21 cellular contexts compared by ENCODE assay signal in the genomic region with DNA sequence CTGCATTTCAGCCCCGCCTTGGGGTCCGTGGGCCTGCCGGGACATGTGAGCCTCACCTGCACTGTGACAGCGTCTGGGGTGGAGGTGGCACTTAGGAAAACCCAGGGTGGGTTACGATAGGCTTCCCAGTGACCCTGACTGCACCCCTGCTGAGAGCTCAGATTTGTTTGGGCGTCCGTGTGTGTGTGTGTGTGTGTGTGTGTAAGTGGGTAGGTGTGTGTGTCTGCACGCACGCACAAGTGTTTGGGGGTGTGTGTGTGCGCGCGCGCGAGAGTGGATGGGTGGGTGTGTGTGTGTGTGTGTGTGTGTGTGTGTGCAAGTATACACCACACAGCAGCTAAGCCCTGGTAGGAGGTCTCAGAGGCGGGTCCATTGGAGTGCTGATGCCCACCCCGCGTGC. TPM values are rescaled to one million over a fixed set of nuclear protein-coding genes. Genes with fewer than 3 reads are reported as not detected.
"Had no signal": no experiment of that assay in that cellular context is flagged by ENCODE, and none has a peak within 500 bp of the region (broad histone marks: within the 10 kb centered on the region; RNA-seq: fewer than 3 reads in every experiment).

No MANE protein-coding gene starts in this region.

- DNase-seq: activated CD4-positive, alpha-beta memory T cell treated with anti-CD3 and anti-CD28 coated beads, Interleukin-2, amount 10 ng/mL, durations not matched to agents 7 days and 5 days; activated CD4-positive, alpha-beta T cell treated with anti-CD3 and anti-CD28 coated beads for 48 hours; activated gamma-delta T cell; colonic mucosa; dorsolateral prefrontal cortex; effector memory CD8-positive, alpha-beta T cell; foreskin melanocyte; immature natural killer cell; lower lobe of right lung; naive thymus-derived CD8-positive, alpha-beta T cell; stimulated activated CD4-positive, alpha-beta T cell treated with anti-CD3 and anti-CD28 coated beads, Interleukin-1b, Interleukin-23, amount 100 ng/mL, for 48 hours; stimulated activated naive CD8-positive, alpha-beta T cell treated with anti-CD3 and anti-CD28 coated beads, Interleukin-15, amount 100 ng/mL, for 72 hours; T-helper 2 cell; tibial artery had no signal

- H3K36me3 ChIP-seq: colonic mucosa, lower lobe of right lung, neural progenitor cell, prostate gland, tibial artery had no signal

- H3K4me1 ChIP-seq: neural progenitor cell, prostate gland, tibial artery had no signal

- H3K27ac ChIP-seq: colonic mucosa, dorsolateral prefrontal cortex, lower lobe of right lung, neural progenitor cell, prostate gland, tibial artery had no signal

- H3K9me3 ChIP-seq: colonic mucosa, lower lobe of right lung, prostate gland, tibial artery had no signal

- H3K36me3 Mint-ChIP-seq: activated naive CD4-positive, alpha-beta T cell treated with anti-CD3 and anti-CD28 coated beads, Interleukin-2, amount 50 U/mL, for 24 hours; naive thymus-derived CD8-positive, alpha-beta T cell; neural progenitor cell had no signal

- H3K4me1 Mint-ChIP-seq: activated CD4-positive, alpha-beta memory T cell treated with anti-CD3 and anti-CD28 coated beads, Interleukin-2, amount 10 ng/mL, durations not matched to agents 7 days and 5 days; activated naive CD4-positive, alpha-beta T cell treated with anti-CD3 and anti-CD28 coated beads, Interleukin-2, amount 50 U/mL, for 24 hours had no signal

- H3K27ac Mint-ChIP-seq: activated CD4-positive, alpha-beta memory T cell treated with anti-CD3 and anti-CD28 coated beads, Interleukin-2, amount 10 ng/mL, durations not matched to agents 7 days and 5 days; activated naive CD4-positive, alpha-beta T cell treated with anti-CD3 and anti-CD28 coated beads, Interleukin-2, amount 50 U/mL, for 24 hours; activated T-helper 1 cell treated with anti-CD3 and anti-CD28 coated beads, Interleukin-12 subunit alpha, Interleukin-12 subunit beta, Interleukin-2, Interleukin-4 antibody, amounts not matched to agents 30 ng/mL and 10 ng/mL and 1 ng/mL, durations not matched to agents 14 hours and 24 hours and 36 hours; immature natural killer cell; neural progenitor cell had no signal

- H3K4me2 ChIP-seq: neural progenitor cell had no signal

- H2AFZ ChIP-seq: neural progenitor cell had no signal

- H3K4me3 Mint-ChIP-seq: activated CD4-positive, alpha-beta memory T cell treated with anti-CD3 and anti-CD28 coated beads, Interleukin-2, amount 10 ng/mL, durations not matched to agents 7 days and 5 days; activated naive CD4-positive, alpha-beta T cell treated with anti-CD3 and anti-CD28 coated beads, Interleukin-2, amount 50 U/mL, for 24 hours; activated T-helper 1 cell treated with anti-CD3 and anti-CD28 coated beads, Interleukin-12 subunit alpha, Interleukin-12 subunit beta, Interleukin-2, Interleukin-4 antibody, amounts not matched to agents 30 ng/mL and 10 ng/mL and 1 ng/mL, durations not matched to agents 14 hours and 24 hours and 36 hours; effector memory CD8-positive, alpha-beta T cell; immature natural killer cell; naive thymus-derived CD8-positive, alpha-beta T cell; neural progenitor cell; stimulated activated naive CD8-positive, alpha-beta T cell treated with anti-CD3 and anti-CD28 coated beads, Interleukin-15, amount 100 ng/mL, for 72 hours had no signal

- ATAC-seq: effector memory CD8-positive, alpha-beta T cell; esophagus mucosa; left lobe of liver; naive thymus-derived CD8-positive, alpha-beta T cell; stimulated activated naive CD8-positive, alpha-beta T cell treated with anti-CD3 and anti-CD28 coated beads, Interleukin-15, amount 100 ng/mL, for 72 hours had no signal

- H3K4me3 ChIP-seq: colonic mucosa, dorsolateral prefrontal cortex, lower lobe of right lung, neural progenitor cell, prostate gland, tibial artery had no signal

- H3K9me3 Mint-ChIP-seq: activated CD4-positive, alpha-beta memory T cell treated with anti-CD3 and anti-CD28 coated beads, Interleukin-2, amount 10 ng/mL, durations not matched to agents 7 days and 5 days; activated naive CD4-positive, alpha-beta T cell treated with anti-CD3 and anti-CD28 coated beads, Interleukin-2, amount 50 U/mL, for 24 hours; activated T-helper 1 cell treated with anti-CD3 and anti-CD28 coated beads, Interleukin-12 subunit alpha, Interleukin-12 subunit beta, Interleukin-2, Interleukin-4 antibody, amounts not matched to agents 30 ng/mL and 10 ng/mL and 1 ng/mL, durations not matched to agents 14 hours and 24 hours and 36 hours; effector memory CD8-positive, alpha-beta T cell; immature natural killer cell; naive thymus-derived CD8-positive, alpha-beta T cell; neural progenitor cell; stimulated activated naive CD8-positive, alpha-beta T cell treated with anti-CD3 and anti-CD28 coated beads, Interleukin-15, amount 100 ng/mL, for 72 hours had no signal

- H3K27me3 Mint-ChIP-seq: activated naive CD4-positive, alpha-beta T cell treated with anti-CD3 and anti-CD28 coated beads, Interleukin-2, amount 50 U/mL, for 24 hours; effector memory CD8-positive, alpha-beta T cell; naive thymus-derived CD8-positive, alpha-beta T cell; stimulated activated naive CD8-positive, alpha-beta T cell treated with anti-CD3 and anti-CD28 coated beads, Interleukin-15, amount 100 ng/mL, for 72 hours had no signal

- H3K27me3 ChIP-seq: colonic mucosa, neural progenitor cell had no signal

RNA-seq across cellular contexts. Expression of gene ARHGAP8, which starts 12.1 kb away (rescaled TPM):
- total RNA-seq: endothelial cell of umbilical vein had no signal
- polyA plus RNA-seq: endothelial cell of umbilical vein had no signal
